In genomic region chr14:75234173-75234855, GRCh38 we compare ENCODE assay signal across 11 cellular contexts. TPM values are rescaled to one million over a fixed set of nuclear protein-coding genes. Genes with fewer than 3 reads are reported as not detected.
DNase-seq lines count a peak whose midpoint lies in the region; ATAC-seq and TF ChIP-seq lines count a peak whose summit lies in the region.
"Had no signal": no experiment of that assay in that cellular context is flagged by ENCODE, and none has a peak within 500 bp of the region (broad histone marks: within the 10 kb centered on the region; RNA-seq: fewer than 3 reads in every experiment).

No MANE protein-coding gene starts in this region.

- ATAC-seq in left lung (peak; percentile 80), upper lobe of left lung (ENCODE audit: low FRiP score in 2 of 2) (peak; percentile 56 to 89)

- H3K9me3 ChIP-seq in mammary epithelial cell (replicated peaks; ENCODE audit: insufficient read depth, low read length) (peaks cover 5% of the 10 kb centered on the region), left lung (no peaks in the 10 kb centered on the region), upper lobe of left lung (no peaks in the 10 kb centered on the region)

- H3K27me3 ChIP-seq in mammary epithelial cell (ENCODE audit: insufficient read depth, low read length) (no peaks in the 10 kb centered on the region), left lung (no peaks in the 10 kb centered on the region), upper lobe of left lung (no peaks in the 10 kb centered on the region)

- peak overlapping the region; percentile 43 for H2AFZ ChIP-seq in mammary epithelial cell (ENCODE audit: low read depth, low read length)

- WGBS in mammary epithelial cell (ENCODE audit: low coverage, missing lambda C conversion rate): 81% methylated on average over 9 of the region's 10 CpGs
- 58 to 61% methylated on average over 10 of the region's 10 CpGs for WGBS in upper lobe of left lung, 2 donors

- intact Hi-C loops in mammary epithelial cell (cut with micrococcal nuclease): no loop called here
- intact Hi-C loops in left lung (cut with DNase I): loop anchor here in 1 of 2 donors (10.0 kb wide), 1 partner anchor 50 kb away; no protein-coding TSS in a partner anchor

- H3K27ac ChIP-seq in mammary epithelial cell (ENCODE audit: insufficient read depth, low read depth, low read length): peak overlapping the region; percentile 16
- peak overlapping the region; percentile 71 to 83 for H3K27ac ChIP-seq in left lung
- H3K27ac ChIP-seq in upper lobe of left lung: peak overlapping the region; percentile 58 to 75 (median 72)
- H3K27ac ChIP-seq: 22Rv1, WERI-Rb-1 had no signal

- CTCF ChIA-PET in mammary epithelial cell (lab: Charles Lee; ENCODE audit: low non-redundant PET): no interaction called here

- in situ Hi-C loops in mammary epithelial cell (cut with MboI; ENCODE audit: low sequenced_read_pairs in 2 of 2): no loop called here

- H4K20me1 ChIP-seq in mammary epithelial cell (ENCODE audit: insufficient read depth, low read length): no peaks in the 10 kb centered on the region

- peak; percentile 65 for DNase-seq in SIG-M5 treated with dmso at 0.1 percent for 504 hours (lab: John Stamatoyannopoulos, UW; ENCODE audit: unreplicated experiment)
- no peak for DNase-seq in SIG-M5 (lab: John Stamatoyannopoulos, UW)
- DNase-seq in mammary epithelial cell: no peak
- peak; percentile 81 to 84 for DNase-seq in left lung
- DNase-seq in upper lobe of left lung: peak in 1 of 2 donors; percentile 66
- DNase-seq in NK-92 treated with Interleukin-12 subunit alpha and Interleukin-12 subunit beta, amount 100 ng/mL, for 24 hours (lab: John Stamatoyannopoulos, UW): no peak
- no peak for DNase-seq in NCI-H510A treated with DMSO at 0.1 percent for 48 hours (lab: John Stamatoyannopoulos, UW)
- no peak for DNase-seq in activated T-cell treated with anti-CD3 and anti-CD28 coated beads, Interleukin-2, amount 50 U/mL, for 48 hours
- DNase-seq: stimulated activated CD4-positive, alpha-beta T cell treated with anti-CD3 and anti-CD28 coated beads, Interleukin-4, amount 100 ng/mL, for 24 hours; WERI-Rb-1 had no signal

- no TSS peak for BruUV-seq in mammary epithelial cell (replicated peaks; lab: Mats Ljungman, UMichigan)

- no peak for TF ChIP-seq EP300 in upper lobe of left lung (IDR thresholded peaks at IDR 0.05)

- no peak overlapping the region for H3K4me3 ChIP-seq in mammary epithelial cell (replicated peaks in 1 of 3; ENCODE audit: insufficient read depth in 1 of 3, low read depth in 2 of 3, low read length in 3 of 3)
- no peak overlapping the region for H3K4me3 ChIP-seq in left lung
- H3K4me3 ChIP-seq in upper lobe of left lung: no peak overlapping the region

- peaks cover 31% of the 10 kb centered on the region for H3K4me1 ChIP-seq in mammary epithelial cell (ENCODE audit: insufficient read depth, low read length)
- peaks cover 11 to 50% of the 10 kb centered on the region in 2 donors for H3K4me1 ChIP-seq in left lung
- H3K4me1 ChIP-seq in upper lobe of left lung: peaks cover 13 to 24% (median 21%) of the 10 kb centered on the region in 4 donors

- H3K36me3 ChIP-seq in mammary epithelial cell (ENCODE audit: insufficient read depth, low read length) (no peaks in the 10 kb centered on the region), left lung (no peaks in the 10 kb centered on the region), upper lobe of left lung (no peaks in the 10 kb centered on the region)
- H3K36me3 ChIP-seq: WERI-Rb-1 had no signal

- no peak overlapping the region for H3K9ac ChIP-seq in mammary epithelial cell (ENCODE audit: insufficient read depth, low read length)

- dilution Hi-C loops in mammary epithelial cell (cut with HindIII; ENCODE audit: low sequenced_read_pairs): no loop called here

- peak in 1 of 4 donors; percentile 44 for TF ChIP-seq POLR2A in upper lobe of left lung (IDR thresholded peaks at IDR 0.05)

- no peak for TF ChIP-seq CTCF in mammary epithelial cell (conservative IDR thresholded peaks at IDR 0.05 in 1 of 2, IDR thresholded peaks at IDR 0.05 in 1 of 2; ENCODE audit: extremely low read depth in 1 of 2, insufficient read depth in 1 of 2, low read depth in 1 of 2, low read length in 2 of 2)
- no peak for TF ChIP-seq CTCF in left lung (IDR thresholded peaks at IDR 0.05)
- TF ChIP-seq CTCF in upper lobe of left lung (IDR thresholded peaks at IDR 0.05): no peak

- H3K79me2 ChIP-seq in mammary epithelial cell (ENCODE audit: insufficient read depth, low read length): no peaks in the 10 kb centered on the region

- H3K4me2 ChIP-seq in mammary epithelial cell (ENCODE audit: insufficient read depth, low read depth, low read length): no peak overlapping the region

RNA-seq across cellular contexts. Expression of gene FOS, which starts 44.3 kb away (rescaled TPM):
- total RNA-seq in mammary epithelial cell (100 to 1,000 TPM in 1 of 2 donors, 10 to 100 TPM in 1; 78.5 to 204 TPM), left lung (100 to 1,000 TPM in 1 of 2 donors, 10 to 100 TPM in 1; 92.2 to 264 TPM), upper lobe of left lung (1,000 to 10,000 TPM in 1 of 6 donors, 100 to 1,000 TPM in 5; 386 to 1,146 (median 633) TPM)
- 89.9 TPM for polyA plus RNA-seq in mammary epithelial cell
- polyA minus RNA-seq in mammary epithelial cell: 233 TPM

RNA-seq across cellular contexts. Expression of gene TMED10, which starts 57.9 kb away (rescaled TPM):
- total RNA-seq in mammary epithelial cell (100 to 1,000 TPM; 389 to 397 TPM), left lung (100 to 1,000 TPM; 338 to 391 TPM), upper lobe of left lung (100 to 1,000 TPM in 4 of 6 donors, 10 to 100 TPM in 2; 72.3 to 314 (median 186) TPM)
- polyA plus RNA-seq in mammary epithelial cell: 385 TPM
- 522 TPM for polyA minus RNA-seq in mammary epithelial cell

Comparison
In these comparisons a context has a peak if more than half of its experiments do, and no peak if none do; other contexts are left out.
1. DNase-seq: peak in SIG-M5 treated with dmso at 0.1 percent for 504 hours (single experiment) and left lung (2 of 2); none in SIG-M5 (single experiment), mammary epithelial cell (single experiment), NK-92 treated with Interleukin-12 subunit alpha and Interleukin-12 subunit beta, amount 100 ng/mL, for 24 hours (single experiment), NCI-H510A treated with DMSO at 0.1 percent for 48 hours (single experiment) and activated T-cell treated with anti-CD3 and anti-CD28 coated beads, Interleukin-2, amount 50 U/mL, for 48 hours (0 of 2).
2. H3K27ac ChIP-seq: peak in every context shown above with its lines; median percentile 77 in left lung; 72 in upper lobe of left lung; 16 in mammary epithelial cell.